ENCODE assay signal across 38 cellular contexts in genomic region chr3:149770246-149770645, GRCh38. TPM values are rescaled to one million over a fixed set of nuclear protein-coding genes. Genes with fewer than 3 reads are reported as not detected.
DNase-seq lines count a peak whose midpoint lies in the region; ATAC-seq, FAIRE-seq and TF ChIP-seq lines count a peak whose summit lies in the region.
"Had no signal": no experiment of that assay in that cellular context is flagged by ENCODE, and none has a peak within 500 bp of the region (broad histone marks: within the 10 kb centered on the region; RNA-seq: fewer than 3 reads in every experiment).

No MANE protein-coding gene starts in this region.

- H3K27me3 Mint-ChIP-seq in CD14-positive monocyte (ENCODE audit: low read depth in 3 of 3) (peaks cover 1 to 9% (median 6%) of the 10 kb centered on the region in 3 donors), astrocyte (ENCODE audit: low read depth, unreplicated experiment) (no peaks in the 10 kb centered on the region)
- H3K27me3 Mint-ChIP-seq in activated CD8-positive, alpha-beta T cell treated with anti-CD3 and anti-CD28 coated beads, Interleukin-2, amount 10 ng/mL, durations not matched to agents 7 days and 5 days (ENCODE audit: low read depth) = peaks cover 24% of the 10 kb centered on the region
- peaks cover 33% of the 10 kb centered on the region for H3K27me3 Mint-ChIP-seq in activated CD8-positive, alpha-beta memory T cell treated with anti-CD3 and anti-CD28 coated beads, Interleukin-2, amount 10 ng/mL, durations not matched to agents 7 days and 5 days

- peak; percentile 12 for TF ChIP-seq CTCF in CD14-positive monocyte (IDR thresholded peaks at IDR 0.05)
- TF ChIP-seq CTCF in GM12875 (IDR thresholded peaks at IDR 0.05; ENCODE audit: borderline replicate concordance, insufficient read depth, low read depth, low read length) = peak; percentile 15; the same call in 1 of the 2 replicates
- peak; percentile 10 for TF ChIP-seq CTCF in astrocyte (IDR thresholded peaks at IDR 0.05; ENCODE audit: insufficient read depth, low read depth, low read length)
- peak; percentile 15 for TF ChIP-seq CTCF in fibroblast of pulmonary artery (IDR thresholded peaks at IDR 0.05; ENCODE audit: low read length, missing control alignments)

- ATAC-seq in activated CD8-positive, alpha-beta T cell treated with anti-CD3 and anti-CD28 coated beads, Interleukin-2, amount 10 ng/mL, durations not matched to agents 7 days and 5 days = no peak
- ATAC-seq in GM21526 (IDR thresholded peaks at IDR 0.05; ENCODE audit: low FRiP score, unreplicated experiment) = no peak
- ATAC-seq in activated CD8-positive, alpha-beta memory T cell treated with anti-CD3 and anti-CD28 coated beads, Interleukin-2, amount 10 ng/mL, durations not matched to agents 7 days and 5 days = no peak
- ATAC-seq: activated CD4-positive, CD25-positive, alpha-beta regulatory T cell treated with anti-CD3 and anti-CD28 coated beads, Interleukin-2, amount 50 U/mL, for 24 hours; body of pancreas; K562; left colon; mucosa of descending colon; natural killer cell treated with Interleukin-12 subunit alpha and Interleukin-12 subunit beta and Interleukin-15 and Interleukin-18, amount 100 ng/mL, for 72 hours; Panc1; psoas muscle had no signal

- H3K9me3 ChIP-seq in astrocyte (ENCODE audit: insufficient read depth, low read depth, low read length) = no peaks in the 10 kb centered on the region
- H3K9me3 ChIP-seq: body of pancreas, Caco-2, MG63, mucosa of descending colon, psoas muscle, sigmoid colon, transverse colon had no signal

- CTCF ChIA-PET in activated CD8-positive, alpha-beta T cell treated with anti-CD3 and anti-CD28 coated beads, Interleukin-2, amount 10 ng/mL, durations not matched to agents 7 days and 5 days (lab: Charles Lee) = interaction anchor here (1.1 to 4.3 kb wide), 11 partner anchors 10 to 239 kb away, joined by 3 to 25 read pairs (median 6); partner anchors contain the start of gene COMMD2
- CTCF ChIA-PET in activated CD8-positive, alpha-beta memory T cell treated with anti-CD3 and anti-CD28 coated beads, Interleukin-2, amount 10 ng/mL, durations not matched to agents 7 days and 5 days (lab: Charles Lee) = interaction anchor here (0.5 to 5.4 kb wide), 14 partner anchors 9 to 281 kb away, joined by 3 to 30 read pairs (median 8); partner anchors contain the start of gene COMMD2

- intact Hi-C loops in CD14-positive monocyte (cut with micrococcal nuclease) = loop anchor here in 1 of 2 donors (5.0 kb wide), 1 partner anchor 37 kb away; no protein-coding TSS in a partner anchor

- FAIRE-seq in astrocyte (lab: Jason Lieb, UNC) (no peak), GM12892 (lab: Jason Lieb, UNC) (no peak)
- FAIRE-seq: endothelial cell of umbilical vein, GM12891, K562 had no signal

- no peak overlapping the region for H3K9ac ChIP-seq in astrocyte (ENCODE audit: low read length)

- H3K4me1 Mint-ChIP-seq in CD14-positive monocyte = no peaks in the 10 kb centered on the region
- peaks cover 4% of the 10 kb centered on the region for H3K4me1 Mint-ChIP-seq in astrocyte (ENCODE audit: low read depth, unreplicated experiment)
- no peaks in the 10 kb centered on the region for H3K4me1 Mint-ChIP-seq in activated CD8-positive, alpha-beta T cell treated with anti-CD3 and anti-CD28 coated beads, Interleukin-2, amount 10 ng/mL, durations not matched to agents 7 days and 5 days (ENCODE audit: low read depth)
- no peaks in the 10 kb centered on the region for H3K4me1 Mint-ChIP-seq in activated CD8-positive, alpha-beta memory T cell treated with anti-CD3 and anti-CD28 coated beads, Interleukin-2, amount 10 ng/mL, durations not matched to agents 7 days and 5 days
- H3K4me1 Mint-ChIP-seq: immature natural killer cell had no signal

- no peak overlapping the region for H2AFZ ChIP-seq in astrocyte (ENCODE audit: low read depth, low read length)

- no peaks in the 10 kb centered on the region for H3K36me3 Mint-ChIP-seq in CD14-positive monocyte
- no peaks in the 10 kb centered on the region for H3K36me3 Mint-ChIP-seq in astrocyte (ENCODE audit: low read depth, unreplicated experiment)
- H3K36me3 Mint-ChIP-seq in activated CD8-positive, alpha-beta T cell treated with anti-CD3 and anti-CD28 coated beads, Interleukin-2, amount 10 ng/mL, durations not matched to agents 7 days and 5 days (ENCODE audit: low read depth) = no peaks in the 10 kb centered on the region
- H3K36me3 Mint-ChIP-seq in activated CD8-positive, alpha-beta memory T cell treated with anti-CD3 and anti-CD28 coated beads, Interleukin-2, amount 10 ng/mL, durations not matched to agents 7 days and 5 days = no peaks in the 10 kb centered on the region
- H3K36me3 Mint-ChIP-seq: immature natural killer cell; natural killer cell treated with Interleukin-12 subunit alpha and Interleukin-12 subunit beta and Interleukin-15 and Interleukin-18, amount 100 ng/mL, for 72 hours had no signal

- H3K27me3 ChIP-seq in astrocyte (ENCODE audit: insufficient read depth, low read length) = no peaks in the 10 kb centered on the region
- H3K27me3 ChIP-seq: body of pancreas, MG63, sigmoid colon had no signal

- no peaks in the 10 kb centered on the region for H3K9me3 Mint-ChIP-seq in CD14-positive monocyte
- H3K9me3 Mint-ChIP-seq in astrocyte (ENCODE audit: unreplicated experiment) = no peaks in the 10 kb centered on the region
- H3K9me3 Mint-ChIP-seq in activated CD8-positive, alpha-beta T cell treated with anti-CD3 and anti-CD28 coated beads, Interleukin-2, amount 10 ng/mL, durations not matched to agents 7 days and 5 days (ENCODE audit: insufficient read depth) = no peaks in the 10 kb centered on the region
- H3K9me3 Mint-ChIP-seq in activated CD8-positive, alpha-beta memory T cell treated with anti-CD3 and anti-CD28 coated beads, Interleukin-2, amount 10 ng/mL, durations not matched to agents 7 days and 5 days (ENCODE audit: low read depth) = no peaks in the 10 kb centered on the region
- H3K9me3 Mint-ChIP-seq: immature natural killer cell; natural killer cell treated with Interleukin-12 subunit alpha and Interleukin-12 subunit beta and Interleukin-15 and Interleukin-18, amount 100 ng/mL, for 72 hours had no signal

- no peaks in the 10 kb centered on the region for H3K36me3 ChIP-seq in astrocyte (ENCODE audit: insufficient read depth, low read length)
- H3K36me3 ChIP-seq: MG63, sigmoid colon, transverse colon had no signal

- H4K20me1 ChIP-seq in astrocyte (ENCODE audit: insufficient read depth, low read length) = no peaks in the 10 kb centered on the region

- H3K4me1 ChIP-seq in astrocyte (ENCODE audit: insufficient read depth, low read length) = no peaks in the 10 kb centered on the region
- H3K4me1 ChIP-seq: body of pancreas, psoas muscle, sigmoid colon, transverse colon had no signal

- no peak overlapping the region for H3K27ac Mint-ChIP-seq in CD14-positive monocyte
- no peak overlapping the region for H3K27ac Mint-ChIP-seq in astrocyte (ENCODE audit: unreplicated experiment)
- H3K27ac Mint-ChIP-seq in activated CD8-positive, alpha-beta T cell treated with anti-CD3 and anti-CD28 coated beads, Interleukin-2, amount 10 ng/mL, durations not matched to agents 7 days and 5 days = no peak overlapping the region
- H3K27ac Mint-ChIP-seq in activated CD8-positive, alpha-beta memory T cell treated with anti-CD3 and anti-CD28 coated beads, Interleukin-2, amount 10 ng/mL, durations not matched to agents 7 days and 5 days = no peak overlapping the region
- H3K27ac Mint-ChIP-seq: immature natural killer cell; natural killer cell treated with Interleukin-12 subunit alpha and Interleukin-12 subunit beta and Interleukin-15 and Interleukin-18, amount 100 ng/mL, for 72 hours had no signal

- POLR2A ChIA-PET in activated CD8-positive, alpha-beta T cell treated with anti-CD3 and anti-CD28 coated beads, Interleukin-2, amount 10 ng/mL, durations not matched to agents 7 days and 5 days (lab: Charles Lee) = interaction anchor here (1.0 to 2.2 kb wide), 2 partner anchors 17 to 18 kb away, joined by 3 to 6 read pairs; partner anchors contain the start of gene COMMD2

- no peak overlapping the region for H3K4me2 ChIP-seq in astrocyte (ENCODE audit: low read length)

- H3K79me2 ChIP-seq in astrocyte (ENCODE audit: insufficient read depth, low read length) = no peaks in the 10 kb centered on the region

- no peak overlapping the region for H3K4me3 Mint-ChIP-seq in CD14-positive monocyte
- H3K4me3 Mint-ChIP-seq in astrocyte (ENCODE audit: unreplicated experiment) = no peak overlapping the region
- no peak overlapping the region for H3K4me3 Mint-ChIP-seq in activated CD8-positive, alpha-beta T cell treated with anti-CD3 and anti-CD28 coated beads, Interleukin-2, amount 10 ng/mL, durations not matched to agents 7 days and 5 days
- no peak overlapping the region for H3K4me3 Mint-ChIP-seq in activated CD8-positive, alpha-beta memory T cell treated with anti-CD3 and anti-CD28 coated beads, Interleukin-2, amount 10 ng/mL, durations not matched to agents 7 days and 5 days
- H3K4me3 Mint-ChIP-seq: immature natural killer cell; natural killer cell treated with Interleukin-12 subunit alpha and Interleukin-12 subunit beta and Interleukin-15 and Interleukin-18, amount 100 ng/mL, for 72 hours had no signal

- DNase-seq in CD14-positive monocyte (ENCODE audit: low spot score) (no peak), astrocyte (ENCODE audit: low read depth) (no peak), fibroblast of pulmonary artery (ENCODE audit: low read depth) (no peak), GM12892 (ENCODE audit: insufficient read length) (no peak)
- DNase-seq in activated CD8-positive, alpha-beta T cell treated with anti-CD3 and anti-CD28 coated beads, Interleukin-2, amount 10 ng/mL, durations not matched to agents 7 days and 5 days = no peak
- no peak for DNase-seq in activated CD8-positive, alpha-beta memory T cell treated with anti-CD3 and anti-CD28 coated beads, Interleukin-2, amount 10 ng/mL, durations not matched to agents 7 days and 5 days
- DNase-seq: ACHN; activated CD4-positive, alpha-beta T cell treated with anti-CD3 and anti-CD28 coated beads, Interleukin-2, amount 50 U/mL, for 4 hours; activated CD8-positive, alpha-beta memory T cell treated with anti-CD3 and anti-CD28 coated beads, Interleukin-2, amount 50 U/mL, for 4 hours; activated naive CD4-positive, alpha-beta T cell; body of pancreas; C1 segment of cervical spinal cord; Caco-2; GDM1; immature natural killer cell; left colon; MG63; mucosa of descending colon; NCI-H2029; NCI-H524 treated with DMSO at 0.1 percent for 48 hours; NK-92 treated with Interleukin-12 subunit alpha and Interleukin-12 subunit beta, amount 100 ng/mL, for 24 hours; occipital lobe; psoas muscle; SHP77; sigmoid colon; stimulated activated CD4-positive, alpha-beta T cell treated with anti-CD3 and anti-CD28 coated beads, Interleukin-4, amount 100 ng/mL, for 4 hours; transverse colon had no signal

- TF ChIP-seq POLR2A in GM12892 (IDR thresholded peaks at IDR 0.05; ENCODE audit: low read depth, low read length) = no peak

- no peak overlapping the region for H3K4me3 ChIP-seq in GM12875 (ENCODE audit: low read depth, low read length)
- H3K4me3 ChIP-seq in astrocyte (ENCODE audit: insufficient read depth, low read depth, low read length) = no peak overlapping the region
- H3K4me3 ChIP-seq in fibroblast of pulmonary artery (replicated peaks; ENCODE audit: low read depth, low read length) = no peak overlapping the region
- H3K4me3 ChIP-seq: body of pancreas, K562, MG63, mucosa of descending colon, psoas muscle, sigmoid colon, transverse colon had no signal

- no peak overlapping the region for H3K27ac ChIP-seq in astrocyte (ENCODE audit: low read depth, low read length)
- H3K27ac ChIP-seq: body of pancreas, psoas muscle, sigmoid colon, transverse colon had no signal

RNA-seq across cellular contexts. Expression of gene COMMD2, which starts 18.0 kb away (rescaled TPM):
- polyA plus RNA-seq in CD14-positive monocyte = 10 to 100 TPM; 73.5 to 74.4 TPM
- total RNA-seq in astrocyte = 44.8 and 47.1 TPM in 2 replicates
- 10 to 100 TPM; 32.3 to 35.1 TPM for total RNA-seq in activated CD8-positive, alpha-beta T cell treated with anti-CD3 and anti-CD28 coated beads, Interleukin-2, amount 10 ng/mL, durations not matched to agents 7 days and 5 days
- 25.1 TPM for polyA plus RNA-seq in GM12892 (2012; ENCODE audit: missing spikeins)
- total RNA-seq in activated CD8-positive, alpha-beta memory T cell treated with anti-CD3 and anti-CD28 coated beads, Interleukin-2, amount 10 ng/mL, durations not matched to agents 7 days and 5 days = 10 to 100 TPM; 35.5 to 38.9 TPM

RNA-seq across cellular contexts. Expression of gene ANKUB1, which starts 22.1 kb away (rescaled TPM):
- polyA plus RNA-seq in CD14-positive monocyte = not detected
- not detected in 2 replicates for total RNA-seq in astrocyte
- not detected for total RNA-seq in activated CD8-positive, alpha-beta T cell treated with anti-CD3 and anti-CD28 coated beads, Interleukin-2, amount 10 ng/mL, durations not matched to agents 7 days and 5 days
- not detected for polyA plus RNA-seq in GM12892 (2012; ENCODE audit: missing spikeins)
- total RNA-seq in activated CD8-positive, alpha-beta memory T cell treated with anti-CD3 and anti-CD28 coated beads, Interleukin-2, amount 10 ng/mL, durations not matched to agents 7 days and 5 days = not detected
- total RNA-seq: body of pancreas; Caco-2; endothelial cell of umbilical vein; HT1080; K562; left colon; lung microvascular endothelial cell; mucosa of descending colon; natural killer cell treated with Interleukin-12 subunit alpha and Interleukin-12 subunit beta and Interleukin-15 and Interleukin-18, amount 100 ng/mL, for 72 hours; psoas muscle; sigmoid colon; T-helper 2 cell treated with Interferon-gamma antibody and Interleukin-4, amounts not matched to agents 100 ng/mL and 5 ng/mL, for 36 hours; transverse colon had no signal
- polyA plus RNA-seq: endothelial cell of umbilical vein, immature natural killer cell, K562, sigmoid colon had no signal

RNA-seq across cellular contexts. Expression of gene RNF13, which starts 42.8 kb away (rescaled TPM):
- polyA plus RNA-seq in CD14-positive monocyte = 100 to 1,000 TPM; 462 to 481 TPM
- 44.2 and 49.9 TPM in 2 replicates for total RNA-seq in astrocyte
- 10 to 100 TPM; 30.6 to 31.3 TPM for total RNA-seq in activated CD8-positive, alpha-beta T cell treated with anti-CD3 and anti-CD28 coated beads, Interleukin-2, amount 10 ng/mL, durations not matched to agents 7 days and 5 days
- 23.5 TPM for polyA plus RNA-seq in GM12892 (2012; ENCODE audit: missing spikeins)
- total RNA-seq in activated CD8-positive, alpha-beta memory T cell treated with anti-CD3 and anti-CD28 coated beads, Interleukin-2, amount 10 ng/mL, durations not matched to agents 7 days and 5 days = 10 to 100 TPM; 29.6 to 39.7 TPM
